9 cellular contexts compared by ENCODE assay signal in the genomic region with DNA sequence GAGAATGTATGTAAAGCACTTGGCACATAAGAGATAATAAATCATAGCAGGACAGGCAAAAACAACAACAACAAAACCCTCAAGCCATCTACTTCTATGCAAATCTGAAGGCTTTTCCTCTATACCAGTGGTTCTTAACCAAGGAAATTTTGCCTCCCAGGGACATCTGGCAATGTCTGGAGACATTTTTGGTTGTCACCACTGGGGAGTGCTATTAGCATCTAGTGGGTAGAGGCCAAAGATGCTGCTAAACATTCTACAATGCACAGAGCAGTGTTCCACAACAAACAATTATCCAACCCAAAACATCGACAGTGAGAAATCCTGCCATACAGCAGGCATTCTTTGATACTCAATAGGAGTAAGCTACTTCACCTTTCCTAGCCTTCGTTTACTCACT. TPM values are rescaled to one million over a fixed set of nuclear protein-coding genes. Genes with fewer than 3 reads are reported as not detected.
A peak's percentile ranks its signal among the peaks of the same experiment; 100 is the strongest.
DNase-seq lines count a peak whose midpoint lies in the region; ATAC-seq, FAIRE-seq and TF ChIP-seq lines count a peak whose summit lies in the region.
"Had no signal": no experiment of that assay in that cellular context is flagged by ENCODE, and none has a peak within 500 bp of the region (broad histone marks: within the 10 kb centered on the region; RNA-seq: fewer than 3 reads in every experiment).

No MANE protein-coding gene starts in this region.

- no peaks in the 10 kb centered on the region for H3K79me2 ChIP-seq in smooth muscle cell (ENCODE audit: low read depth)

- no peak for FAIRE-seq in A549 (lab: Jason Lieb, UNC)
- FAIRE-seq: islet of Langerhans had no signal

- WGBS in A549 (ENCODE audit: missing lambda C conversion rate) = 98% methylated on average over 2 of the region's 2 CpGs
- 84% methylated on average over 2 of the region's 2 CpGs for WGBS in smooth muscle cell (ENCODE audit: low lambda C conversion rate)

- POLR2A ChIA-PET in A549 (lab: Yijun Ruan, JAX) = no interaction called here

- no peak for TF ChIP-seq EP300 in A549 (IDR thresholded peaks at IDR 0.05)

- H3F3A ChIP-seq in smooth muscle cell (ENCODE audit: low read depth) = no peaks in the 10 kb centered on the region

- DNase-seq in A549 (ENCODE audit: low read depth in 1 of 2, low spot score in 1 of 2) (peak in 1 of 2 experiments; percentile 21), GM10266 (ENCODE audit: extremely low spot score) (no peak), RWPE2 (ENCODE audit: low spot score) (no peak), head of caudate nucleus (peak in 26 of 42 donors; percentile 9 to 76 (median 38)), smooth muscle cell (lab: John Stamatoyannopoulos, UW; ENCODE audit: unreplicated experiment) (no peak), cerebellar nuclear complex (lab: John Stamatoyannopoulos, UW) (no peak), DMS153 (lab: John Stamatoyannopoulos, UW) (no peak)

- TF ChIP-seq POLR2A in A549 (IDR thresholded peaks at IDR 0.05; ENCODE audit: low read length) = no peak

- ATAC-seq in A549 (peak in 1 of 2 experiments; percentile 56; a peak in 3 of 6 replicates), RWPE2 (ENCODE audit: low read depth) (peak; percentile 30; the same call in 1 of the 3 replicates), HG02884 (IDR thresholded peaks at IDR 0.05; ENCODE audit: unreplicated experiment) (no peak)

- no peak overlapping the region for H3K4me2 ChIP-seq in A549
- H3K4me2 ChIP-seq in smooth muscle cell = no peak overlapping the region

- H3K27me3 ChIP-seq in RWPE2 (ENCODE audit: insufficient read depth, poor library complexity, severe bottlenecking) (no peaks in the 10 kb centered on the region), smooth muscle cell (ENCODE audit: low read depth) (no peaks in the 10 kb centered on the region)

- 0 out of 3 replicates have a peak, but pooled peaks have one; percentile 15 for TF ChIP-seq CTCF in A549 (IDR thresholded peaks at IDR 0.05)
- TF ChIP-seq CTCF in GM10266 (IDR thresholded peaks at IDR 0.05; ENCODE audit: control insufficient read depth, insufficient read depth, low read depth, missing control alignments) = peak; percentile 30
- peak; percentile 37 for TF ChIP-seq CTCF in RWPE2 (IDR thresholded peaks at IDR 0.05; ENCODE audit: poor library complexity, severe bottlenecking)
- TF ChIP-seq CTCF in smooth muscle cell (IDR thresholded peaks at IDR 0.05; ENCODE audit: borderline replicate concordance, insufficient read depth, poor library complexity, severe bottlenecking) = no peak

- H3K4me1 ChIP-seq in A549 = no peaks in the 10 kb centered on the region
- H3K4me1 ChIP-seq in RWPE2 (ENCODE audit: insufficient read depth, poor library complexity, severe bottlenecking) = no peaks in the 10 kb centered on the region
- H3K4me1 ChIP-seq in smooth muscle cell (ENCODE audit: low read depth) = no peaks in the 10 kb centered on the region

- H4K20me1 ChIP-seq in smooth muscle cell (ENCODE audit: low read depth) = peaks cover 19% of the 10 kb centered on the region

- H3K27ac ChIP-seq in A549 (no peak overlapping the region), RWPE2 (ENCODE audit: poor library complexity, severe bottlenecking) (no peak overlapping the region), smooth muscle cell (ENCODE audit: low read depth) (no peak overlapping the region)

- H3K9me3 ChIP-seq in A549 (no peaks in the 10 kb centered on the region), RWPE2 (ENCODE audit: severe bottlenecking) (no peaks in the 10 kb centered on the region), smooth muscle cell (replicated peaks; ENCODE audit: low read depth) (no peaks in the 10 kb centered on the region)

- H3K9ac ChIP-seq in smooth muscle cell (ENCODE audit: low read depth) = no peak overlapping the region

- peak in 1 of 2 experiments; percentile 31; a peak in 1 of 5 replicates for TF ChIP-seq RAD21 in A549 (conservative IDR thresholded peaks at IDR 0.05 in 1 of 2, IDR thresholded peaks at IDR 0.05 in 1 of 2)

- H3K4me3 ChIP-seq in A549 (no peak overlapping the region), RWPE2 (ENCODE audit: severe bottlenecking) (no peak overlapping the region), smooth muscle cell (no peak overlapping the region)

- CTCF ChIA-PET in A549 (lab: Yijun Ruan, JAX) = interaction anchor here (1.0 kb wide), 1 partner anchor 21 kb away, joined by 5 read pairs; no protein-coding TSS in a partner anchor

- H2AFZ ChIP-seq in smooth muscle cell (ENCODE audit: low read depth) = no peak overlapping the region

- H3K36me3 ChIP-seq in RWPE2 (ENCODE audit: low read depth) (peaks cover 13% of the 10 kb centered on the region), smooth muscle cell (ENCODE audit: low read depth) (no peaks in the 10 kb centered on the region)

- intact Hi-C loops in head of caudate nucleus (cut with DNase I) = no loop called here

TF ChIP-seq in A549, 52 proteins besides CTCF, POLR2A, EP300 and RAD21 (continues in another document):
- TF ChIP-seq PHF8 (IDR thresholded peaks at IDR 0.05; ENCODE audit: borderline replicate concordance, low read depth) (no peak), FOSL2 (IDR thresholded peaks at IDR 0.05) (no peak), FOSL2 (CRISPR knock-in tag; IDR thresholded peaks at IDR 0.05) (no peak), ZC3H11A (IDR thresholded peaks at IDR 0.05) (no peak), HOXA7 (CRISPR knock-in tag; IDR thresholded peaks at IDR 0.05) (no peak), REST (IDR thresholded peaks at IDR 0.05) (no peak), KDM5A (IDR thresholded peaks at IDR 0.05) (no peak), SREBF2 (IDR thresholded peaks at IDR 0.05) (no peak), MAX (IDR thresholded peaks at IDR 0.05) (no peak), POLR2AphosphoS2 (conservative IDR thresholded peaks at IDR 0.05; ENCODE audit: low read length) (no peak), ZFP36 (IDR thresholded peaks at IDR 0.05; ENCODE audit: borderline replicate concordance, partially characterized antibody) (no peak), CBX2 (IDR thresholded peaks at IDR 0.05; ENCODE audit: borderline replicate concordance, low read depth) (no peak), MAFK (IDR thresholded peaks at IDR 0.05; ENCODE audit: partially characterized antibody) (no peak), ELK1 (IDR thresholded peaks at IDR 0.05; ENCODE audit: low read depth, low read length) (no peak)

RNA-seq across cellular contexts. Expression of gene NDRG3, which starts 28.2 kb away (rescaled TPM):
- polyA plus RNA-seq in A549 (2011; rRNA removed) = 34.4 and 55.1 TPM in 2 replicates
- 21.7 and 27.7 TPM in 2 replicates for polyA plus RNA-seq in A549 (2012; cell fraction: cytosol; rRNA removed)
- polyA plus RNA-seq in A549 (2012; cell fraction: nucleus; rRNA removed) = 11.5 and 16.0 TPM in 2 replicates
- polyA plus RNA-seq in A549 (2017; fragmentation: RNase III; extraction: RNeasy Plus Mini Kit Qiagen cat#74134 plus additional on column Dnase treatment) = 29.0 to 32.2 TPM (median 30.6 TPM) in 3 replicates
- 50.2 and 53.2 TPM in 2 replicates for polyA minus RNA-seq in A549 (2011; rRNA and poly(A)+ RNA removed)
- 14.6 and 16.3 TPM in 2 replicates for total RNA-seq in smooth muscle cell
- polyA plus RNA-seq in smooth muscle cell = 13.4 and 18.7 TPM in 2 replicates

RNA-seq across cellular contexts. Expression of gene DSN1, which starts 55.9 kb away (rescaled TPM):
- 32.9 and 41.3 TPM in 2 replicates for polyA plus RNA-seq in A549 (2011; rRNA removed)
- 19.4 and 20.1 TPM in 2 replicates for polyA plus RNA-seq in A549 (2012; cell fraction: cytosol; rRNA removed)
- 14.9 and 17.0 TPM in 2 replicates for polyA plus RNA-seq in A549 (2012; cell fraction: nucleus; rRNA removed)
- 37.4 to 38.2 TPM (median 37.9 TPM) in 3 replicates for polyA plus RNA-seq in A549 (2017; fragmentation: RNase III; extraction: RNeasy Plus Mini Kit Qiagen cat#74134 plus additional on column Dnase treatment)
- 11.0 and 11.6 TPM in 2 replicates for polyA minus RNA-seq in A549 (2011; rRNA and poly(A)+ RNA removed)
- total RNA-seq in smooth muscle cell = 17.0 and 23.0 TPM in 2 replicates
- 15.1 and 17.4 TPM in 2 replicates for polyA plus RNA-seq in smooth muscle cell

Comparison
In these comparisons a context has a peak if more than half of its experiments do, and no peak if none do; other contexts are left out.
1. DNase-seq: peak in head of caudate nucleus (26 of 42); none in GM10266 (single experiment), RWPE2 (single experiment), smooth muscle cell (single experiment), cerebellar nuclear complex (0 of 2) and DMS153 (single experiment).